In genomic region chr11:57761301-57762234, GRCh38 we compare ENCODE assay signal across 8 cellular contexts. TPM values are rescaled to one million over a fixed set of nuclear protein-coding genes. Genes with fewer than 3 reads are reported as not detected.
DNase-seq lines count a peak whose midpoint lies in the region; ATAC-seq and TF ChIP-seq lines count a peak whose summit lies in the region.

Gene CTNND1 (plus strand): TSS chr11:57761802. CDS start chr11:57791479, 29,677 bp downstream.

- peak within 1 kb of the TSS; percentile 41 for H3K4me2 ChIP-seq in Karpas-422 (ENCODE audit: low read depth, low read length, poor library complexity, severe bottlenecking)
- peak within 1 kb of the TSS; percentile 18 for H3K4me2 ChIP-seq in mesendoderm (ENCODE audit: low read length)

- no peaks in the 10 kb centered on the region for H3K4me1 ChIP-seq in Karpas-422 (ENCODE audit: low read length)
- peaks cover 5% of the 10 kb centered on the region for H3K4me1 ChIP-seq in mesendoderm (ENCODE audit: control insufficient read depth, low read depth, low read length)
- peaks cover 18 to 27% of the 10 kb centered on the region in 2 donors for H3K4me1 ChIP-seq in thoracic aorta (ENCODE audit: control insufficient read depth in 1 of 2, low read depth in 2 of 2)

- H3K27ac ChIP-seq in Karpas-422 (ENCODE audit: low read length) (no peak within 1 kb of the TSS), epithelial cell of prostate (peak within 1 kb of the TSS; percentile 93), mesendoderm (ENCODE audit: low read depth, low read length) (peak within 1 kb of the TSS; percentile 98), thoracic aorta (peak within 1 kb of the TSS; percentile 80 to 88)

- peak within 1 kb of the TSS in 2 of 3 donors; percentile 37 to 56 for H3K4me3 Mint-ChIP-seq in T-cell

- H3K27me3 ChIP-seq in GM06990 (replicated peaks; ENCODE audit: control insufficient read depth, insufficient read depth, low read length) (no peaks in the 10 kb centered on the region), Karpas-422 (ENCODE audit: low read length) (no peaks in the 10 kb centered on the region), mesendoderm (ENCODE audit: insufficient read depth, low read length, poor library complexity) (no peaks in the 10 kb centered on the region), thoracic aorta (replicated peaks; ENCODE audit: insufficient read depth) (no peaks in the 10 kb centered on the region)

- H3K4me3 ChIP-seq in GM06990 (replicated peaks; ENCODE audit: low read depth, low read length) (peak within 1 kb of the TSS; percentile 54), Karpas-422 (ENCODE audit: low read length) (no peak within 1 kb of the TSS), mesendoderm (ENCODE audit: low read length) (peak within 1 kb of the TSS; percentile 69), thoracic aorta (peak within 1 kb of the TSS; percentile 86)

- H3K36me3 ChIP-seq in GM06990 (ENCODE audit: control insufficient read depth, insufficient read depth, low read length) = no peaks in the 10 kb centered on the region
- H3K36me3 ChIP-seq in Karpas-422 (ENCODE audit: insufficient read depth, low read length) = no peaks in the 10 kb centered on the region
- no peaks in the 10 kb centered on the region for H3K36me3 ChIP-seq in mesendoderm (ENCODE audit: control insufficient read depth, insufficient read depth, low read length)
- no peaks in the 10 kb centered on the region for H3K36me3 ChIP-seq in thoracic aorta

- peak within 1 kb of the TSS; percentile 98 for H3K18ac ChIP-seq in mesendoderm (ENCODE audit: low read length)

- H3K9me3 Mint-ChIP-seq in T-cell = no peaks in the 10 kb centered on the region

- H4K8ac ChIP-seq in mesendoderm (ENCODE audit: low read depth, low read length) = peak within 1 kb of the TSS; percentile 76

- H3K56ac ChIP-seq in mesendoderm (ENCODE audit: low read length) = peak within 1 kb of the TSS; percentile 85

- ATAC-seq in GM21786 (IDR thresholded peaks at IDR 0.05; ENCODE audit: unreplicated experiment) = peak; percentile 98
- no peak for ATAC-seq in T-cell (replicated peaks in 1 of 4)
- peak; percentile 99 for ATAC-seq in thoracic aorta (ENCODE audit: insufficient number of reproducible peaks, low FRiP score, low read depth)

- H4K5ac ChIP-seq in mesendoderm (ENCODE audit: low read length) = peak within 1 kb of the TSS; percentile 96

- no peaks in the 10 kb centered on the region for H3K27me3 Mint-ChIP-seq in T-cell

- H3K27ac Mint-ChIP-seq in T-cell = no peak within 1 kb of the TSS

- H2BK15ac ChIP-seq in mesendoderm (replicated peaks; ENCODE audit: low read depth) = peak within 1 kb of the TSS; percentile 85

- TF ChIP-seq CTCF in GM06990 (IDR thresholded peaks at IDR 0.05; ENCODE audit: insufficient read depth, low read length, poor library complexity, severe bottlenecking) = no peak
- no peak for TF ChIP-seq CTCF in thoracic aorta (IDR thresholded peaks at IDR 0.05)

- CTCF ChIA-PET in T-cell (lab: Charles Lee) = interaction anchor here (0.7 to 4.5 kb wide), 5 partner anchors 34 to 1158 kb away, joined by 3 to 24 read pairs (median 5); no protein-coding TSS in a partner anchor

- H3K79me2 ChIP-seq in Karpas-422 (ENCODE audit: low read length) (no peaks in the 10 kb centered on the region), mesendoderm (ENCODE audit: control insufficient read depth, insufficient read depth, low read length) (peaks cover 43% of the 10 kb centered on the region)

- peak within 1 kb of the TSS; percentile 91 for H3K4ac ChIP-seq in mesendoderm (ENCODE audit: low read depth, low read length)

- no peaks in the 10 kb centered on the region for H3K9me3 ChIP-seq in Karpas-422 (ENCODE audit: low read length)
- H3K9me3 ChIP-seq in thoracic aorta = no peaks in the 10 kb centered on the region

- peaks cover 4% of the 10 kb centered on the region for H3K36me3 Mint-ChIP-seq in T-cell

- H4K20me1 ChIP-seq in Karpas-422 (ENCODE audit: insufficient read depth, low read depth, low read length) = no peaks in the 10 kb centered on the region

- H2BK120ac ChIP-seq in mesendoderm (ENCODE audit: low read depth, low read length) = peak within 1 kb of the TSS; percentile 23

- H3K79me1 ChIP-seq in mesendoderm (ENCODE audit: low read length) = no peaks in the 10 kb centered on the region

- no CpG with 5 or more reads among the region's 13 CpGs for WGBS in mesendoderm (ENCODE audit: extremely low coverage, insufficient coverage, low lambda C conversion rate)

- H2BK5ac ChIP-seq in mesendoderm (ENCODE audit: low read length) = peak within 1 kb of the TSS; percentile 33

- H2AFZ ChIP-seq in Karpas-422 (ENCODE audit: low read length) = no peak within 1 kb of the TSS

- H3K9ac ChIP-seq in Karpas-422 (ENCODE audit: low read length) (no peak within 1 kb of the TSS), mesendoderm (ENCODE audit: low read length) (peak within 1 kb of the TSS; percentile 85)

- peaks cover 13 to 35% (median 14%) of the 10 kb centered on the region in 3 donors for H3K4me1 Mint-ChIP-seq in T-cell

- no peak within 1 kb of the TSS for H2AK5ac ChIP-seq in mesendoderm (ENCODE audit: low read length)

- POLR2A ChIA-PET in T-cell (lab: Charles Lee) = interaction anchor here (0.5 to 0.6 kb wide), 2 partner anchors 28 to 812 kb away, joined by 3 to 10 read pairs; no protein-coding TSS in a partner anchor

- DNase-seq in GM06990 (ENCODE audit: extremely low read depth, insufficient read length) (peak; percentile 59), Karpas-422 (no peak), T-cell (no peak), epithelial cell of prostate (ENCODE audit: low read depth, low spot score) (peak; percentile 91), mesendoderm (peak; percentile 99), thoracic aorta (ENCODE audit: low spot score) (peak; percentile 74), NCI-H1417 treated with DMSO at 0.1 percent for 48 hours (lab: John Stamatoyannopoulos, UW) (no peak)

- no peaks in the 10 kb centered on the region for H3K9me2 ChIP-seq in Karpas-422 (replicated peaks; ENCODE audit: insufficient read depth, low read length)

- no peak within 1 kb of the TSS for H3K23ac ChIP-seq in mesendoderm (ENCODE audit: low read length)

RNA-seq across cellular contexts. Expression of gene CTNND1, which starts in this region (rescaled TPM):
- total RNA-seq in Karpas-422 (2014; rRNA removed; shearing (Covaris generic); ENCODE audit: low replicate concordance) = 5.7 and 6.0 TPM in 2 replicates
- total RNA-seq in T-cell (10 to 100 TPM in 4 of 5 donors, 1 to 10 TPM in 1; 8.3 to 17.5 (median 12.5) TPM), thoracic aorta (100 to 1,000 TPM in 1 of 2 donors, 10 to 100 TPM in 1; 95.3 to 119 TPM)
- polyA plus RNA-seq in mesendoderm (2013, experiment 1 of 2) = 105 TPM
- 102 TPM for polyA plus RNA-seq in mesendoderm (2013, experiment 2 of 2)

Comparison
In these comparisons a context has a peak if more than half of its experiments do, and no peak if none do; other contexts are left out.
1. RNA of gene CTNND1 (total RNA-seq): 95.3 to 119 TPM in thoracic aorta; 8.3 to 17.5 TPM in T-cell and 5.7 to 6.0 TPM in Karpas-422; every median in the first group is over 4 times any median in the second.
2. DNase-seq: peak in GM06990 (single experiment), epithelial cell of prostate (single experiment), mesendoderm (single experiment) and thoracic aorta (single experiment); none in Karpas-422 (single experiment), T-cell (0 of 34) and NCI-H1417 treated with DMSO at 0.1 percent for 48 hours (single experiment).
3. ATAC-seq: peak in GM21786 (single experiment) and thoracic aorta (single experiment); none in T-cell (0 of 4).